Comparison of ENCODE assay signal across 4 cellular contexts in genomic region chr7:73607692-73607983, GRCh38. TPM values are rescaled to one million over a fixed set of nuclear protein-coding genes. Genes with fewer than 3 reads are reported as not detected.
"Had no signal": no experiment of that assay in that cellular context is flagged by ENCODE, and none has a peak within 500 bp of the region (broad histone marks: within the 10 kb centered on the region; RNA-seq: fewer than 3 reads in every experiment).

No MANE protein-coding gene starts in this region.

RNA-seq across cellular contexts. Expression of gene MLXIPL, which starts 16.7 kb away (rescaled TPM):
- total RNA-seq: fibroblast of villous mesenchyme, frontal cortex, natural killer cell, temporal lobe had no signal
